ENCODE assay signal across 1 cellular context in genomic region chr21:44487831-44488230, GRCh38.
TF ChIP-seq lines count a peak whose summit lies in the region.

No MANE protein-coding gene starts in this region.

TF ChIP-seq in SK-N-SH, 30 proteins besides CTCF, POLR2A, EP300 and RAD21 (continued from another document):
- TF ChIP-seq, protein P1, sequence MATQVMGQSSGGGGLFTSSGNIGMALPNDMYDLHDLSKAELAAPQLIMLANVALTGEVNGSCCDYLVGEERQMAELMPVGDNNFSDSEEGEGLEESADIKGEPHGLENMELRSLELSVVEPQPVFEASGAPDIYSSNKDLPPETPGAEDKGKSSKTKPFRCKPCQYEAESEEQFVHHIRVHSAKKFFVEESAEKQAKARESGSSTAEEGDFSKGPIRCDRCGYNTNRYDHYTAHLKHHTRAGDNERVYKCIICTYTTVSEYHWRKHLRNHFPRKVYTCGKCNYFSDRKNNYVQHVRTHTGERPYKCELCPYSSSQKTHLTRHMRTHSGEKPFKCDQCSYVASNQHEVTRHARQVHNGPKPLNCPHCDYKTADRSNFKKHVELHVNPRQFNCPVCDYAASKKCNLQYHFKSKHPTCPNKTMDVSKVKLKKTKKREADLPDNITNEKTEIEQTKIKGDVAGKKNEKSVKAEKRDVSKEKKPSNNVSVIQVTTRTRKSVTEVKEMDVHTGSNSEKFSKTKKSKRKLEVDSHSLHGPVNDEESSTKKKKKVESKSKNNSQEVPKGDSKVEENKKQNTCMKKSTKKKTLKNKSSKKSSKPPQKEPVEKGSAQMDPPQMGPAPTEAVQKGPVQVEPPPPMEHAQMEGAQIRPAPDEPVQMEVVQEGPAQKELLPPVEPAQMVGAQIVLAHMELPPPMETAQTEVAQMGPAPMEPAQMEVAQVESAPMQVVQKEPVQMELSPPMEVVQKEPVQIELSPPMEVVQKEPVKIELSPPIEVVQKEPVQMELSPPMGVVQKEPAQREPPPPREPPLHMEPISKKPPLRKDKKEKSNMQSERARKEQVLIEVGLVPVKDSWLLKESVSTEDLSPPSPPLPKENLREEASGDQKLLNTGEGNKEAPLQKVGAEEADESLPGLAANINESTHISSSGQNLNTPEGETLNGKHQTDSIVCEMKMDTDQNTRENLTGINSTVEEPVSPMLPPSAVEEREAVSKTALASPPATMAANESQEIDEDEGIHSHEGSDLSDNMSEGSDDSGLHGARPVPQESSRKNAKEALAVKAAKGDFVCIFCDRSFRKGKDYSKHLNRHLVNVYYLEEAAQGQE (IDR thresholded peaks at IDR 0.05; ENCODE audit: low read depth, low read length), result no peak
- TF ChIP-seq MAX (IDR thresholded peaks at IDR 0.05; ENCODE audit: low read depth) (no peak), GATA2 (CRISPR knock-in tag; IDR thresholded peaks at IDR 0.05) (no peak)
TF ChIP-seq in SK-N-SH: peak in this region for 0.
